In genomic region chr11:65551572-65552398, GRCh38 we compare ENCODE assay signal across 8 cellular contexts.
A peak's percentile ranks its signal among the peaks of the same experiment; 100 is the strongest.
DNase-seq lines count a peak whose midpoint lies in the region; ATAC-seq and TF ChIP-seq lines count a peak whose summit lies in the region.

No MANE protein-coding gene starts in this region.

- H3K36me3 Mint-ChIP-seq in T-helper 1 cell treated with Interleukin-12 subunit alpha and Interleukin-12 subunit beta and Interleukin-4 antibody, amounts not matched to agents 30 μg/mL and 1 μg/mL, for 36 hours (ENCODE audit: low read depth): peaks cover 33% of the 10 kb centered on the region
- peaks cover 18% of the 10 kb centered on the region for H3K36me3 Mint-ChIP-seq in central memory CD8-positive, alpha-beta T cell (ENCODE audit: insufficient read depth)

- H3K4me3 ChIP-seq in LNCaP clone FGC (ENCODE audit: low read depth, low read length) (no peak overlapping the region), muscle layer of duodenum (ENCODE audit: low read depth in 1 of 2, low read length in 2 of 2) (peak overlapping the region in 1 of 2 donors; percentile 7)

- H3K27me3 Mint-ChIP-seq in T-helper 1 cell treated with Interleukin-12 subunit alpha and Interleukin-12 subunit beta and Interleukin-4 antibody, amounts not matched to agents 30 μg/mL and 1 μg/mL, for 36 hours (ENCODE audit: low read depth): no peaks in the 10 kb centered on the region
- H3K27me3 Mint-ChIP-seq in central memory CD8-positive, alpha-beta T cell: no peaks in the 10 kb centered on the region

- H3K4me1 Mint-ChIP-seq in T-helper 1 cell treated with Interleukin-12 subunit alpha and Interleukin-12 subunit beta and Interleukin-4 antibody, amounts not matched to agents 30 μg/mL and 1 μg/mL, for 36 hours (ENCODE audit: low read depth): peaks cover 55% of the 10 kb centered on the region
- H3K4me1 Mint-ChIP-seq in central memory CD8-positive, alpha-beta T cell: peaks cover 56% of the 10 kb centered on the region

- peaks cover 0 to 31% of the 10 kb centered on the region in 2 donors for H3K4me1 ChIP-seq in muscle layer of duodenum (ENCODE audit: control insufficient read depth in 1 of 2, insufficient read depth in 2 of 2, low read length in 2 of 2)

- TF ChIP-seq CTCF in GM12874 (IDR thresholded peaks at IDR 0.05; ENCODE audit: insufficient read depth, low read depth, low read length) (peak; percentile 89), LNCaP clone FGC (IDR thresholded peaks at IDR 0.05; ENCODE audit: control insufficient read depth, extremely low read depth, insufficient read depth) (peak; percentile 77)

- peak; percentile 61 for ATAC-seq in central memory CD8-positive, alpha-beta T cell (replicated peaks; ENCODE audit: extremely low read depth, poor library complexity, severe bottlenecking)
- ATAC-seq in GM18517 (IDR thresholded peaks at IDR 0.05; ENCODE audit: unreplicated experiment): no peak

- H3K27ac Mint-ChIP-seq in T-helper 1 cell treated with Interleukin-12 subunit alpha and Interleukin-12 subunit beta and Interleukin-4 antibody, amounts not matched to agents 30 μg/mL and 1 μg/mL, for 36 hours: peak overlapping the region; percentile 82
- peak overlapping the region; percentile 60 for H3K27ac Mint-ChIP-seq in central memory CD8-positive, alpha-beta T cell (ENCODE audit: low read depth)

- peaks cover 8 to 11% of the 10 kb centered on the region in 2 donors for H3K36me3 ChIP-seq in muscle layer of duodenum (ENCODE audit: control insufficient read depth in 1 of 2, insufficient read depth in 2 of 2, low read length in 2 of 2)

- H3K4me3 Mint-ChIP-seq in T-helper 1 cell treated with Interleukin-12 subunit alpha and Interleukin-12 subunit beta and Interleukin-4 antibody, amounts not matched to agents 30 μg/mL and 1 μg/mL, for 36 hours: peak overlapping the region; percentile 60
- H3K4me3 Mint-ChIP-seq in central memory CD8-positive, alpha-beta T cell: no peak overlapping the region

- peak overlapping the region; percentile 46 for H3K27ac ChIP-seq in muscle layer of duodenum (ENCODE audit: low read length)

- H3K9me3 Mint-ChIP-seq in T-helper 1 cell treated with Interleukin-12 subunit alpha and Interleukin-12 subunit beta and Interleukin-4 antibody, amounts not matched to agents 30 μg/mL and 1 μg/mL, for 36 hours: no peaks in the 10 kb centered on the region
- no peaks in the 10 kb centered on the region for H3K9me3 Mint-ChIP-seq in central memory CD8-positive, alpha-beta T cell

- DNase-seq in 8988T (peak; percentile 86), LNCaP clone FGC (ENCODE audit: low read depth) (no peak), DMS114 treated with DMSO at 0.1 percent for 48 hours (lab: John Stamatoyannopoulos, UW; ENCODE audit: unreplicated experiment) (no peak)
- peak in 1 of 2 donors; percentile 36 for DNase-seq in central memory CD8-positive, alpha-beta T cell (ENCODE audit: low spot score in 2 of 2)

- H3K27me3 ChIP-seq in muscle layer of duodenum (ENCODE audit: low read depth, low read length): no peaks in the 10 kb centered on the region

- no peaks in the 10 kb centered on the region for H3K9me3 ChIP-seq in muscle layer of duodenum (ENCODE audit: control insufficient read depth in 1 of 2, low read length in 2 of 2)
